In genomic region chr17:21129023-21129681, GRCh38 we compare ENCODE assay signal across 8 cellular contexts. TPM values are rescaled to one million over a fixed set of nuclear protein-coding genes. Genes with fewer than 3 reads are reported as not detected.
A peak's percentile ranks its signal among the peaks of the same experiment; 100 is the strongest.
DNase-seq lines count a peak whose midpoint lies in the region; ATAC-seq, FAIRE-seq and TF ChIP-seq lines count a peak whose summit lies in the region.

No MANE protein-coding gene starts in this region.

- POLR2A ChIA-PET in CD8-positive, alpha-beta memory T cell (lab: Charles Lee) = interaction anchor here (0.6 kb wide), 1 partner anchor 86 kb away, joined by 3 read pairs; no protein-coding TSS in a partner anchor
- POLR2A ChIA-PET in HepG2 (lab: Yijun Ruan, JAX) = interaction anchor here (0.7 to 1.5 kb wide), 2 partner anchors 86 to 157 kb away, joined by 3 to 4 read pairs; partner anchors contain the start of gene USP22

- no peak overlapping the region for H3K27ac ChIP-seq in CD8-positive, alpha-beta memory T cell (ENCODE audit: low read depth, low read length)
- H3K27ac ChIP-seq in HepG2 (ENCODE audit: extremely low read length, insufficient read depth, low read length) = no peak overlapping the region

- H3K4me3 ChIP-seq in CD8-positive, alpha-beta memory T cell (ENCODE audit: low read length) = no peak overlapping the region
- H3K4me3 ChIP-seq in HFF-Myc (replicated peaks; ENCODE audit: low read depth, low read length) = no peak overlapping the region
- no peak overlapping the region for H3K4me3 ChIP-seq in HepG2 (replicated peaks in 1 of 3; ENCODE audit: insufficient read depth in 1 of 3, low read depth in 2 of 3, low read length in 3 of 3)

- peak overlapping the region in 6 of 7 donors; percentile 26 to 70 (median 66) for H3K4me3 Mint-ChIP-seq in CD8-positive, alpha-beta memory T cell

- in situ Hi-C loops in HepG2 (cut with HindIII; ENCODE audit: extremely low pct_ligation_motif_present, low pct_unique_long_range_greater_than_20kb) = loop anchor here (10.0 kb wide), 2 partner anchors 156 to 386 kb away; partner anchors contain the start of gene MAP2K3

- no peak overlapping the region for H3K9ac ChIP-seq in HepG2 (ENCODE audit: insufficient read depth, low read depth, low read length)

- H3K9me3 ChIP-seq in CD8-positive, alpha-beta memory T cell (ENCODE audit: low read length) = no peaks in the 10 kb centered on the region
- peaks cover 1% of the 10 kb centered on the region; the same call in 1 of the 2 replicates for H3K9me3 ChIP-seq in HepG2 (ENCODE audit: low read length)

- H3K4me1 Mint-ChIP-seq in CD8-positive, alpha-beta memory T cell = peaks cover 31 to 34% (median 33%) of the 10 kb centered on the region in 3 donors

- TF ChIP-seq POLR2A in HepG2 (IDR thresholded peaks at IDR 0.05; ENCODE audit: insufficient read depth in 1 of 2, low read depth in 2 of 2, low read length in 2 of 2) = no peak

- H3K36me3 ChIP-seq in CD8-positive, alpha-beta memory T cell (ENCODE audit: insufficient read depth, low read length) = no peaks in the 10 kb centered on the region
- H3K36me3 ChIP-seq in HepG2 (replicated peaks in 1 of 2; ENCODE audit: control insufficient read depth in 1 of 2, insufficient read depth in 2 of 2, low read length in 2 of 2) = no peaks in the 10 kb centered on the region

- no peaks in the 10 kb centered on the region for H3K27me3 ChIP-seq in CD8-positive, alpha-beta memory T cell (ENCODE audit: insufficient read depth, low read length, poor library complexity, severe bottlenecking)
- H3K27me3 ChIP-seq in HepG2 (ENCODE audit: control insufficient read depth in 1 of 2, insufficient read depth in 2 of 2, low read length in 2 of 2) = no peaks in the 10 kb centered on the region

- FAIRE-seq in HepG2 (lab: Jason Lieb, UNC) = no peak

- peak overlapping the region in 2 of 8 donors; percentile 27 to 66 for H3K27ac Mint-ChIP-seq in CD8-positive, alpha-beta memory T cell

- intact Hi-C loops in HepG2 (cut with micrococcal nuclease; ENCODE audit: unreplicated experiment) = loop anchor here (5.0 kb wide), 2 partner anchors 113 to 153 kb away; partner anchors contain the start of gene MAP2K3

- ATAC-seq in HepG2 (no peak), HG03432 (IDR thresholded peaks at IDR 0.05; ENCODE audit: unreplicated experiment) (no peak), HG03378 (IDR thresholded peaks at IDR 0.05; ENCODE audit: unreplicated experiment) (no peak), HG02885 (IDR thresholded peaks at IDR 0.05; ENCODE audit: poor library complexity, unreplicated experiment) (no peak)

- peaks cover 0 to 10% (median 0%) of the 10 kb centered on the region in 3 donors for H3K36me3 Mint-ChIP-seq in CD8-positive, alpha-beta memory T cell

- peaks cover 18% of the 10 kb centered on the region for H3K79me2 ChIP-seq in HepG2 (ENCODE audit: insufficient read depth, low read length)

- no peak for DNase-seq in CD8-positive, alpha-beta memory T cell
- DNase-seq in HFF-Myc (ENCODE audit: extremely low read depth, low read depth) = peak; percentile 39
- DNase-seq in astrocyte of the hippocampus (ENCODE audit: low read depth, low spot score) = peak; percentile 65
- DNase-seq in HepG2 (ENCODE audit: low spot score) = peak; percentile 22
- no peak for DNase-seq in GM19240 (ENCODE audit: insufficient read length, low spot score)

- peaks cover 24% of the 10 kb centered on the region for H3K4me1 ChIP-seq in CD8-positive, alpha-beta memory T cell (ENCODE audit: insufficient read depth, low read length)
- H3K4me1 ChIP-seq in HepG2 (ENCODE audit: insufficient read depth, low read length) = peaks cover 18% of the 10 kb centered on the region

- H3K4me2 ChIP-seq in HepG2 (ENCODE audit: low read depth, low read length) = 0 out of 2 replicates have a peak overlapping the region, but pooled peaks have one; percentile 16

- BruUV-seq in HepG2 (replicated peaks; lab: Mats Ljungman, UMichigan) = no TSS peak

- H4K20me1 ChIP-seq in HepG2 (ENCODE audit: insufficient read depth, low read length) = no peaks in the 10 kb centered on the region

- H3K27me3 Mint-ChIP-seq in CD8-positive, alpha-beta memory T cell = no peaks in the 10 kb centered on the region

- H3K9me3 Mint-ChIP-seq in CD8-positive, alpha-beta memory T cell = peaks cover 0 to 5% (median 0%) of the 10 kb centered on the region in 5 donors

- TF ChIP-seq EP300 in HepG2 (IDR thresholded peaks at IDR 0.05; ENCODE audit: low read depth in 2 of 2, low read length in 2 of 2) (no peak), HepG2 (CRISPR knock-in tag; IDR thresholded peaks at IDR 0.05; ENCODE audit: borderline replicate concordance) (no peak)

- TF ChIP-seq CTCF in HFF-Myc (IDR thresholded peaks at IDR 0.05; ENCODE audit: low read depth, low read length, missing control alignments) = peak; percentile 57
- TF ChIP-seq CTCF in HepG2 (CRISPR knock-in tag; IDR thresholded peaks at IDR 0.05) = peak; percentile 50

- CTCF ChIA-PET in CD8-positive, alpha-beta memory T cell (lab: Charles Lee) = interaction anchor here (0.7 to 2.8 kb wide), 5 partner anchors 9 to 383 kb away, joined by 3 to 10 read pairs (median 3); no protein-coding TSS in a partner anchor
- CTCF ChIA-PET in HepG2 (lab: Yijun Ruan, JAX; ENCODE audit: low intra/inter-chr PET ratio, low total read pairs) = interaction anchor here (1.3 to 1.7 kb wide), 2 partner anchors 382 to 384 kb away, joined by 3 to 4 read pairs; no protein-coding TSS in a partner anchor

- no peak for TF ChIP-seq RAD21 in HepG2 (CRISPR knock-in tag; IDR thresholded peaks at IDR 0.05)

- WGBS in HepG2 (ENCODE audit: low lambda C conversion rate) = 85% methylated on average over 9 of the region's 9 CpGs

- no peak overlapping the region for H2AFZ ChIP-seq in HepG2 (ENCODE audit: low read length)

TF ChIP-seq in HepG2, 621 proteins besides CTCF, POLR2A, EP300 and RAD21 (continues in another document):
- TF ChIP-seq, protein P1, sequence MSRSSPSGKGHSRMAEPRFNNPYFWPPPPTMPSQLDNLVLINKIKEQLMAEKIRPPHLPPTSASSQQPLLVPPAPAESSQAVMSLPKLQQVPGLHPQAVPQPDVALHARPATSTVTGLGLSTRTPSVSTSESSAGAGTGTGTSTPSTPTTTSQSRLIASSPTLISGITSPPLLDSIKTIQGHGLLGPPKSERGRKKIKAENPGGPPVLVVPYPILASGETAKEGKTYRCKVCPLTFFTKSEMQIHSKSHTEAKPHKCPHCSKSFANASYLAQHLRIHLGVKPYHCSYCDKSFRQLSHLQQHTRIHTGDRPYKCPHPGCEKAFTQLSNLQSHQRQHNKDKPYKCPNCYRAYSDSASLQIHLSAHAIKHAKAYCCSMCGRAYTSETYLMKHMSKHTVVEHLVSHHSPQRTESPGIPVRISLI (CRISPR knock-in tag; IDR thresholded peaks at IDR 0.05; ENCODE audit: borderline replicate concordance) = no peak
- TF ChIP-seq ZNF850 (CRISPR knock-in tag; conservative IDR thresholded peaks at IDR 0.05) (no peak), ZKSCAN8 (CRISPR knock-in tag; IDR thresholded peaks at IDR 0.05; ENCODE audit: borderline replicate concordance) (no peak)
- TF ChIP-seq, protein P2, sequence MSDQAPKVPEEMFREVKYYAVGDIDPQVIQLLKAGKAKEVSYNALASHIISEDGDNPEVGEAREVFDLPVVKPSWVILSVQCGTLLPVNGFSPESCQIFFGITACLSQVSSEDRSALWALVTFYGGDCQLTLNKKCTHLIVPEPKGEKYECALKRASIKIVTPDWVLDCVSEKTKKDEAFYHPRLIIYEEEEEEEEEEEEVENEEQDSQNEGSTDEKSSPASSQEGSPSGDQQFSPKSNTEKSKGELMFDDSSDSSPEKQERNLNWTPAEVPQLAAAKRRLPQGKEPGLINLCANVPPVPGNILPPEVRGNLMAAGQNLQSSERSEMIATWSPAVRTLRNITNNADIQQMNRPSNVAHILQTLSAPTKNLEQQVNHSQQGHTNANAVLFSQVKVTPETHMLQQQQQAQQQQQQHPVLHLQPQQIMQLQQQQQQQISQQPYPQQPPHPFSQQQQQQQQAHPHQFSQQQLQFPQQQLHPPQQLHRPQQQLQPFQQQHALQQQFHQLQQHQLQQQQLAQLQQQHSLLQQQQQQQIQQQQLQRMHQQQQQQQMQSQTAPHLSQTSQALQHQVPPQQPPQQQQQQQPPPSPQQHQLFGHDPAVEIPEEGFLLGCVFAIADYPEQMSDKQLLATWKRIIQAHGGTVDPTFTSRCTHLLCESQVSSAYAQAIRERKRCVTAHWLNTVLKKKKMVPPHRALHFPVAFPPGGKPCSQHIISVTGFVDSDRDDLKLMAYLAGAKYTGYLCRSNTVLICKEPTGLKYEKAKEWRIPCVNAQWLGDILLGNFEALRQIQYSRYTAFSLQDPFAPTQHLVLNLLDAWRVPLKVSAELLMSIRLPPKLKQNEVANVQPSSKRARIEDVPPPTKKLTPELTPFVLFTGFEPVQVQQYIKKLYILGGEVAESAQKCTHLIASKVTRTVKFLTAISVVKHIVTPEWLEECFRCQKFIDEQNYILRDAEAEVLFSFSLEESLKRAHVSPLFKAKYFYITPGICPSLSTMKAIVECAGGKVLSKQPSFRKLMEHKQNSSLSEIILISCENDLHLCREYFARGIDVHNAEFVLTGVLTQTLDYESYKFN (CRISPR knock-in tag; conservative IDR thresholded peaks at IDR 0.05) = no peak

RNA-seq across cellular contexts. Expression of gene DHRS7B, which starts 2.4 kb away (rescaled TPM):
- total RNA-seq in CD8-positive, alpha-beta memory T cell = 10 to 100 TPM; 25.7 to 27.5 TPM
- 9.0 TPM for polyA plus RNA-seq in CD8-positive, alpha-beta memory T cell
- total RNA-seq in HepG2 (2016; rRNA removed; fragmentation: Illumina TruSeq; extraction: Trizol) = 24.3 and 35.8 TPM in 2 replicates
- total RNA-seq in HepG2 (2016; cell fraction: cytosol; rRNA removed; fragmentation: Illumina TruSeq; extraction: Trizol; ENCODE audit: low read depth) = 7.6 and 9.8 TPM in 2 replicates
- 24.4 and 36.0 TPM in 2 replicates for total RNA-seq in HepG2 (2016; cell fraction: insoluble cytoplasmic fraction; rRNA removed; fragmentation: Illumina TruSeq; extraction: Trizol)
- total RNA-seq in HepG2 (2016; cell fraction: membrane; rRNA removed; fragmentation: Illumina TruSeq; extraction: Trizol) = 13.4 and 15.9 TPM in 2 replicates
- total RNA-seq in HepG2 (2016; cell fraction: nucleus; rRNA removed; fragmentation: Illumina TruSeq; extraction: Trizol) = 20.1 and 30.9 TPM in 2 replicates
- polyA plus RNA-seq in HepG2 (2011; rRNA removed) = 20.0 TPM in 2 replicates
- 29.5 and 34.2 TPM in 2 replicates for polyA plus RNA-seq in HepG2 (2011; cell fraction: cytosol; rRNA removed)
- polyA plus RNA-seq in HepG2 (2011; cell fraction: nucleus; rRNA removed) = 11.5 and 13.2 TPM in 2 replicates
- 14.5 and 16.7 TPM in 2 replicates for polyA plus RNA-seq in HepG2 (2012)
- polyA plus RNA-seq in HepG2 (2016; cell fraction: cytosol; fragmentation: Illumina TruSeq; extraction: Trizol; ENCODE audit: low read depth) = 6.8 and 7.5 TPM in 2 replicates
- polyA plus RNA-seq in HepG2 (2016; cell fraction: insoluble cytoplasmic fraction; fragmentation: Illumina TruSeq; extraction: Trizol; ENCODE audit: low read depth) = 15.5 and 21.7 TPM in 2 replicates
- polyA plus RNA-seq in HepG2 (2016; cell fraction: membrane; fragmentation: Illumina TruSeq; extraction: Trizol; ENCODE audit: low read depth) = 9.3 and 10.7 TPM in 2 replicates
- 32.6 and 37.8 TPM in 2 replicates for polyA plus RNA-seq in HepG2 (2016; cell fraction: nucleus; fragmentation: Illumina TruSeq; extraction: Trizol; ENCODE audit: insufficient read depth, low read depth)
- 57.3 and 60.6 TPM in 2 replicates for polyA minus RNA-seq in HepG2 (2011; rRNA and poly(A)+ RNA removed; ENCODE audit: low replicate concordance)
- 9.6 and 11.4 TPM in 2 replicates for polyA minus RNA-seq in HepG2 (2011; cell fraction: cytosol; rRNA and poly(A)+ RNA removed)
- polyA minus RNA-seq in HepG2 (2011; cell fraction: nucleus; rRNA and poly(A)+ RNA removed) = 9.2 and 9.7 TPM in 2 replicates

Comparison
In these comparisons a context has a peak if more than half of its experiments do, and no peak if none do; other contexts are left out.
1. DNase-seq: peak in HFF-Myc (single experiment), astrocyte of the hippocampus (single experiment) and HepG2 (single experiment); none in CD8-positive, alpha-beta memory T cell (0 of 5) and GM19240 (single experiment).